13 cellular contexts compared by ENCODE assay signal in the genomic region with DNA sequence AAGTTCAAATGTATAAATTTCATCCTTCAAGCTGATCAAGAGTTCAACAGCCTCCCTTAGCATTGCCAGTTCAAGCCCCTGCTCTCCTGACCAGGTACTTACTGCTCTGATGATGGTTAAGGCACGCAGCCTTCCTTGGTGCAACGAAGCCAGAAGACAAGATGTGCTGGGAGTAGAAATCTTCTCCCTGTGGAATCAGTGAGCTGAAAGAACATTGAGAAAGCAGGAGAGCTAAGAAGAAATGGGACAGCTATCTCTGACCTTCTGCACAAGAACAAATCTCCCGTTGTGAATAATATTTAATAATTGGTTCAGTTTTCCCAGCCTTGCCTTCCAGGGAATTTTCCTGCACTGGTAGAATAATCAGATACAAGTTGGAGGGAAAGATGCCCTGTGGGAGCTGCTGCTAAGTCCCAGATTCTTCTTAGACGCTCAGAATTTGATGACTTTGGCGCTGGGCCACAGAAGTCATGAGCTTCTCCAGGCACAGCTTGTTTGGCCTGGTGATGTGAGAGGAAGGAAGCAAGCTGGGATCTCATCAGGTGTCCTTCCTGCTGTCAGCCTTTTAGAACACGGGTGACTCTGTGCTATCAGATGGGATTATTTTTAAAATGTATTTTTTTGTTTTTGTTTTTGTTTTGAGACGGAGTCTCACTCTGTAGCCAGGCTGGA.
A peak's percentile ranks its signal among the peaks of the same experiment; 100 is the strongest.
DNase-seq lines count a peak whose midpoint lies in the region; ATAC-seq, FAIRE-seq and TF ChIP-seq lines count a peak whose summit lies in the region.
"Had no signal": no experiment of that assay in that cellular context is flagged by ENCODE, and none has a peak within 500 bp of the region (broad histone marks: within the 10 kb centered on the region; RNA-seq: fewer than 3 reads in every experiment).

No MANE protein-coding gene starts in this region.

- H3K36me3 ChIP-seq in bronchial epithelial cell (ENCODE audit: control insufficient read depth, insufficient read depth, low read length) (no peaks in the 10 kb centered on the region), tibial artery (no peaks in the 10 kb centered on the region), BE2C (no peaks in the 10 kb centered on the region)
- H3K36me3 ChIP-seq: transverse colon had no signal

- intact Hi-C loops in left ventricle myocardium superior (cut with micrococcal nuclease), result no loop called here
- intact Hi-C loops in tibial artery (cut with DNase I; ENCODE audit: low total_unique reads), result no loop called here
- intact Hi-C loops in dorsolateral prefrontal cortex (cut with DNase I), result no loop called here

- H3K4me3 ChIP-seq in bronchial epithelial cell (ENCODE audit: low read depth, low read length) (no peak overlapping the region), tibial artery (peak overlapping the region; percentile 24 to 28), dorsolateral prefrontal cortex (no peak overlapping the region), BE2C (ENCODE audit: low read depth, low read length) (no peak overlapping the region)
- H3K4me3 ChIP-seq: GM23248, mucosa of descending colon, transverse colon had no signal

- DNase-seq in DMS53 (lab: John Stamatoyannopoulos, UW), result peak; percentile 8
- no peak for DNase-seq in DMS53 treated with DMSO at 0.1 percent for 48 hours (lab: John Stamatoyannopoulos, UW; ENCODE audit: unreplicated experiment)
- no peak for DNase-seq in bronchial epithelial cell (ENCODE audit: low read depth)
- DNase-seq in left ventricle myocardium superior, result peak; percentile 73
- DNase-seq in tibial artery, result peak; percentile 86 to 91
- no peak for DNase-seq in dorsolateral prefrontal cortex
- DNase-seq in BE2C, result no peak
- no peak for DNase-seq in germinal center (ENCODE audit: low spot score)
- DNase-seq: 8988T, GM23248, mucosa of descending colon, transverse colon had no signal

- FAIRE-seq in bronchial epithelial cell (lab: Jason Lieb, UNC), result peak; percentile 62

- H3K27ac ChIP-seq in tibial artery (peak overlapping the region; percentile 20 to 48), dorsolateral prefrontal cortex (peak overlapping the region in 6 of 59 donors; percentile 1 to 46 (median 32))
- H3K27ac ChIP-seq: GM23248, transverse colon had no signal

- H3K9me3 ChIP-seq in tibial artery (no peaks in the 10 kb centered on the region), BE2C (no peaks in the 10 kb centered on the region)
- H3K9me3 ChIP-seq: mucosa of descending colon, transverse colon had no signal

- no peaks in the 10 kb centered on the region for H3K27me3 ChIP-seq in bronchial epithelial cell (ENCODE audit: control insufficient read depth, insufficient read depth, low read length)
- no peaks in the 10 kb centered on the region for H3K27me3 ChIP-seq in tibial artery
- H3K27me3 ChIP-seq in dorsolateral prefrontal cortex, result peaks cover 0 to 2% (median 0%) of the 10 kb centered on the region in 45 donors
- no peaks in the 10 kb centered on the region for H3K27me3 ChIP-seq in BE2C
- H3K27me3 ChIP-seq: transverse colon had no signal

- peak; percentile 94 for ATAC-seq in left ventricle myocardium superior
- ATAC-seq: mucosa of descending colon, WTC11 had no signal

- H3K4me1 ChIP-seq in tibial artery, result peaks cover 0 to 26% (median 0%) of the 10 kb centered on the region in 4 donors
- H3K4me1 ChIP-seq in BE2C, result no peaks in the 10 kb centered on the region
- H3K4me1 ChIP-seq: transverse colon had no signal

- TF ChIP-seq CTCF in bronchial epithelial cell (IDR thresholded peaks at IDR 0.05; ENCODE audit: insufficient read depth, low read length, severe bottlenecking) (no peak), tibial artery (IDR thresholded peaks at IDR 0.05) (no peak), dorsolateral prefrontal cortex (IDR thresholded peaks at IDR 0.05 in 54 of 56, conservative IDR thresholded peaks at IDR 0.05 in 2 of 56; ENCODE audit: low read depth in 1 of 56, partially characterized antibody in 56 of 56) (no peak), BE2C (IDR thresholded peaks at IDR 0.05; ENCODE audit: low read depth, low read length) (no peak)

Comparison
In these comparisons a context has a peak if more than half of its experiments do, and no peak if none do; other contexts are left out.
1. DNase-seq: peak in DMS53 (single experiment), left ventricle myocardium superior (single experiment) and tibial artery (2 of 2); none in DMS53 treated with DMSO at 0.1 percent for 48 hours (single experiment), bronchial epithelial cell (single experiment), dorsolateral prefrontal cortex (0 of 10), BE2C (single experiment) and germinal center (single experiment).
2. H3K4me3 ChIP-seq: peak in tibial artery (2 of 2); none in bronchial epithelial cell (single experiment), dorsolateral prefrontal cortex (0 of 59) and BE2C (single experiment).